28 cellular contexts compared by ENCODE assay signal in the genomic region with DNA sequence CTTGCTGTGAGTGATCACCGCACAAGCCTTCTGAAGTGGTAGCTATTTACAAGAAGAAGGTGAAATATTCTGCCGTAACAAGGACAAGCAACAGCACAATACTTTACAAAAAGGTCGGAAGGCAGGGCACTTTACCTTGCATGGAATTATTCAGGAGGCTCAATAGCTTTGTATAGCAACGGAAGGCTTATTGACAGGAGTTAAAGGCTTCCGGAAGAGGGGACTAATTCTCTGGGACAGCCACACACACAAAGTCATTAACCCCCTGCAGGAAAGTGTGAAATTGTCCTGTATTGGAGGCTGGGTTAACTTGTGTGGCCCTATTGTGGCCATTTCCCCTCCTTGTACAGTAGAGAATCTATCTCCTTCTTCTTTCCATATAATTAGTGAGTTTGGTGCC.
"Had no signal": no experiment of that assay in that cellular context is flagged by ENCODE, and none has a peak within 500 bp of the region (broad histone marks: within the 10 kb centered on the region; RNA-seq: fewer than 3 reads in every experiment).

No MANE protein-coding gene starts in this region.

- FAIRE-seq: bronchial epithelial cell, kidney, pancreas had no signal

- DNase-seq: activated CD4-positive, alpha-beta T cell treated with anti-CD3 and anti-CD28 coated beads, Interleukin-2, amount 10 ng/mL, durations not matched to agents 7 days and 5 days; activated CD4-positive, CD25-positive, alpha-beta regulatory T cell treated with anti-CD3 and anti-CD28 coated beads, Interleukin-2, amount 50 U/mL, for 72 hours; activated CD8-positive, alpha-beta memory T cell treated with anti-CD3 and anti-CD28 coated beads, Interleukin-2, amount 10 ng/mL, durations not matched to agents 7 days and 5 days; activated CD8-positive, alpha-beta T cell treated with anti-CD3 and anti-CD28 coated beads for 36 hours; activated effector memory CD4-positive, alpha-beta T cell treated with anti-CD3 and anti-CD28 coated beads, Interleukin-2, amount 50 U/mL, for 16 hours; activated naive CD4-positive, alpha-beta T cell treated with anti-CD3 and anti-CD28 coated beads, Interleukin-2, amount 10 ng/mL, durations not matched to agents 7 days and 5 days; activated T-cell treated with anti-CD3 and anti-CD28 coated beads for 4 hours; amygdala; colonic mucosa; dorsolateral prefrontal cortex; effector memory CD8-positive, alpha-beta T cell; head of caudate nucleus; kidney; naive thymus-derived CD8-positive, alpha-beta T cell; pancreas; right lobe of liver; stimulated activated CD4-positive, alpha-beta T cell treated with anti-CD3 and anti-CD28 coated beads, Interleukin-1b, Interleukin-23, amount 100 ng/mL, for 48 hours; substantia nigra; T-cell; thyroid gland had no signal

- H3K27ac ChIP-seq: colonic mucosa, dorsolateral prefrontal cortex, gastroesophageal sphincter, neutrophil, pancreas, right lobe of liver, skin epidermis, thyroid gland, VCaP had no signal

- H3K27me3 ChIP-seq: colonic mucosa, dorsolateral prefrontal cortex, gastroesophageal sphincter, neutrophil, pancreas, right lobe of liver, thyroid gland had no signal

- H3K27me3 Mint-ChIP-seq: activated CD8-positive, alpha-beta T cell treated with anti-CD3 and anti-CD28 coated beads for 36 hours; effector memory CD8-positive, alpha-beta T cell had no signal

- H3K36me3 ChIP-seq: colonic mucosa, gastroesophageal sphincter, neutrophil, pancreas, right lobe of liver, thyroid gland had no signal

- H3K9me3 ChIP-seq: colonic mucosa, gastroesophageal sphincter, neutrophil, pancreas, right lobe of liver, thyroid gland had no signal

- H3K4me1 ChIP-seq: colonic mucosa, gastroesophageal sphincter, pancreas, right lobe of liver had no signal

- ATAC-seq: activated CD8-positive, alpha-beta memory T cell treated with anti-CD3 and anti-CD28 coated beads, Interleukin-2, amount 10 ng/mL, durations not matched to agents 7 days and 5 days; activated CD8-positive, alpha-beta T cell treated with anti-CD3 and anti-CD28 coated beads for 36 hours; effector memory CD8-positive, alpha-beta T cell; gastroesophageal sphincter; naive thymus-derived CD8-positive, alpha-beta T cell; pancreas; right lobe of liver; T-cell had no signal

- H3K36me3 Mint-ChIP-seq: activated CD8-positive, alpha-beta memory T cell treated with anti-CD3 and anti-CD28 coated beads, Interleukin-2, amount 10 ng/mL, durations not matched to agents 7 days and 5 days; activated naive CD4-positive, alpha-beta T cell treated with anti-CD3 and anti-CD28 coated beads, Interleukin-2, amount 10 ng/mL, durations not matched to agents 7 days and 5 days; T-cell had no signal

- H3K9me3 Mint-ChIP-seq: activated CD4-positive, alpha-beta T cell treated with anti-CD3 and anti-CD28 coated beads, Interleukin-2, amount 10 ng/mL, durations not matched to agents 7 days and 5 days; activated CD8-positive, alpha-beta T cell treated with anti-CD3 and anti-CD28 coated beads for 36 hours; activated naive CD4-positive, alpha-beta T cell treated with anti-CD3 and anti-CD28 coated beads, Interleukin-2, amount 10 ng/mL, durations not matched to agents 7 days and 5 days; effector memory CD8-positive, alpha-beta T cell; stimulated activated naive CD8-positive, alpha-beta T cell treated with anti-CD3 and anti-CD28 coated beads, Interleukin-15, Interleukin-2, amounts not matched to agents 100 ng/mL and 50 ng/mL, for 24 hours; T-cell; T-helper 2 cell treated with Interferon-gamma antibody and Interleukin-4, amounts not matched to agents 5 μg/mL and 100 μg/mL, for 36 hours had no signal

- H3K4me3 ChIP-seq: colonic mucosa, dorsolateral prefrontal cortex, gastroesophageal sphincter, lung, pancreas, right lobe of liver, skin epidermis, thyroid gland had no signal

- H3K4me1 Mint-ChIP-seq: activated CD4-positive, alpha-beta T cell treated with anti-CD3 and anti-CD28 coated beads, Interleukin-2, amount 10 ng/mL, durations not matched to agents 7 days and 5 days; activated CD8-positive, alpha-beta memory T cell treated with anti-CD3 and anti-CD28 coated beads, Interleukin-2, amount 10 ng/mL, durations not matched to agents 7 days and 5 days; activated naive CD4-positive, alpha-beta T cell treated with anti-CD3 and anti-CD28 coated beads, Interleukin-2, amount 10 ng/mL, durations not matched to agents 7 days and 5 days; T-cell had no signal

- H3K27ac Mint-ChIP-seq: activated CD4-positive, alpha-beta T cell treated with anti-CD3 and anti-CD28 coated beads, Interleukin-2, amount 10 ng/mL, durations not matched to agents 7 days and 5 days; activated CD8-positive, alpha-beta memory T cell treated with anti-CD3 and anti-CD28 coated beads, Interleukin-2, amount 10 ng/mL, durations not matched to agents 7 days and 5 days; activated CD8-positive, alpha-beta T cell treated with anti-CD3 and anti-CD28 coated beads for 36 hours; activated naive CD4-positive, alpha-beta T cell treated with anti-CD3 and anti-CD28 coated beads, Interleukin-2, amount 10 ng/mL, durations not matched to agents 7 days and 5 days; effector memory CD8-positive, alpha-beta T cell; naive thymus-derived CD8-positive, alpha-beta T cell; stimulated activated naive CD8-positive, alpha-beta T cell treated with anti-CD3 and anti-CD28 coated beads, Interleukin-15, Interleukin-2, amounts not matched to agents 100 ng/mL and 50 ng/mL, for 24 hours; T-cell; T-helper 2 cell treated with Interferon-gamma antibody and Interleukin-4, amounts not matched to agents 5 μg/mL and 100 μg/mL, for 36 hours had no signal

- H3K4me3 Mint-ChIP-seq: activated CD4-positive, alpha-beta T cell treated with anti-CD3 and anti-CD28 coated beads, Interleukin-2, amount 10 ng/mL, durations not matched to agents 7 days and 5 days; activated CD8-positive, alpha-beta memory T cell treated with anti-CD3 and anti-CD28 coated beads, Interleukin-2, amount 10 ng/mL, durations not matched to agents 7 days and 5 days; activated CD8-positive, alpha-beta T cell treated with anti-CD3 and anti-CD28 coated beads for 36 hours; activated naive CD4-positive, alpha-beta T cell treated with anti-CD3 and anti-CD28 coated beads, Interleukin-2, amount 10 ng/mL, durations not matched to agents 7 days and 5 days; effector memory CD8-positive, alpha-beta T cell; naive thymus-derived CD8-positive, alpha-beta T cell; stimulated activated naive CD8-positive, alpha-beta T cell treated with anti-CD3 and anti-CD28 coated beads, Interleukin-15, Interleukin-2, amounts not matched to agents 100 ng/mL and 50 ng/mL, for 24 hours; T-cell; T-helper 2 cell treated with Interferon-gamma antibody and Interleukin-4, amounts not matched to agents 5 μg/mL and 100 μg/mL, for 36 hours had no signal
